Comparison of ENCODE assay signal across 18 cellular contexts in the genomic region with DNA sequence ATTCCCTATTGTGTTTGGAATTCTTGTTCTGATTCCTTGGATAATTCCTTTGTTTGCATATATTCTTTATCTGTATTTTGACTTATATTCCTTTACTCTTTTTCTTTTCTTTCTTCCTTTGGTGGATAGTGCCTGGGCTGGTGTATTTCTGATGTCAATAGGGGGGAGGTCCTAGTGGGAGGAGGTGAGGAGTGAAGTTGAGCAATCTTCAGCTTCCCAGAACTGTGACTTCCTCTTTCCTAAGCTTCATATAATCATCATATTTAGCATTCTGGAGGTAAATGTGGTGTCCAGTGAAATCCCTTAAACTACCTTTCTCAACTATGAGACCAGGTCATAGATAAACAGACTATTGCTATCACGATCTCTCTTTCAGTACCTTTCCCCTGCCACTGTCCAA. TPM values are rescaled to one million over a fixed set of nuclear protein-coding genes. Genes with fewer than 3 reads are reported as not detected.
DNase-seq lines count a peak whose midpoint lies in the region; ATAC-seq, FAIRE-seq and TF ChIP-seq lines count a peak whose summit lies in the region.
"Had no signal": no experiment of that assay in that cellular context is flagged by ENCODE, and none has a peak within 500 bp of the region (broad histone marks: within the 10 kb centered on the region; RNA-seq: fewer than 3 reads in every experiment).

No MANE protein-coding gene starts in this region.

- no peak for TF ChIP-seq CTCF in PC-3 (conservative IDR thresholded peaks at IDR 0.05; ENCODE audit: low read depth, low read length)
- TF ChIP-seq CTCF in H1 (IDR thresholded peaks at IDR 0.05; ENCODE audit: control extremely low read depth in 1 of 3, insufficient read depth in 1 of 3, low read depth in 1 of 3, low read length in 3 of 3), result no peak
- no peak for TF ChIP-seq CTCF in glutamatergic neuron (IDR thresholded peaks at IDR 0.05; ENCODE audit: partially characterized antibody, unreplicated experiment)

- CTCF ChIA-PET in PC-3 (lab: Charles Lee), result no interaction called here
- CTCF ChIA-PET in H1 (lab: Charles Lee; ENCODE audit: partially characterized antibody), result no interaction called here

- H3K9me3 ChIP-seq in PC-3 (ENCODE audit: low read length), result no peaks in the 10 kb centered on the region
- no peaks in the 10 kb centered on the region for H3K9me3 ChIP-seq in H1 (ENCODE audit: insufficient read depth in 2 of 2, low read depth in 1 of 2, low read length in 1 of 2)

- no peak overlapping the region for H3K27ac Mint-ChIP-seq in glutamatergic neuron (ENCODE audit: unreplicated experiment)
- H3K27ac Mint-ChIP-seq: CD4-positive, CD25-positive, alpha-beta regulatory T cell had no signal

- no peak overlapping the region for H3K23ac ChIP-seq in H1 (ENCODE audit: insufficient read length)

- TF ChIP-seq POLR2A in H1 (IDR thresholded peaks at IDR 0.05; ENCODE audit: control extremely low read depth in 1 of 2, low read depth in 2 of 2, low read length in 2 of 2), result no peak

- H2BK20ac ChIP-seq in H1 (ENCODE audit: low read length), result no peak overlapping the region

- intact Hi-C loops in PC-3 (cut with micrococcal nuclease), result no loop called here

- no peak overlapping the region for H2BK12ac ChIP-seq in H1 (ENCODE audit: low read depth, low read length)

- no peak overlapping the region for H2BK120ac ChIP-seq in H1 (replicated peaks; ENCODE audit: low read depth, low read length)

- no peak overlapping the region for H4K8ac ChIP-seq in H1 (ENCODE audit: extremely low read depth, insufficient read depth, low read length)

- H3K9me2 ChIP-seq in PC-3 (replicated peaks; ENCODE audit: low read length), result no peaks in the 10 kb centered on the region

- H4K91ac ChIP-seq in H1 (replicated peaks; ENCODE audit: insufficient read length, low read length), result no peak overlapping the region

- H3K27ac ChIP-seq in PC-3 (ENCODE audit: low read length) (no peak overlapping the region), H1 (ENCODE audit: low read depth, low read length) (no peak overlapping the region)
- H3K27ac ChIP-seq: GM23248 had no signal

- no peak overlapping the region for H2BK15ac ChIP-seq in H1 (ENCODE audit: low read length)

- no peak for TF ChIP-seq RAD21 in H1 (IDR thresholded peaks at IDR 0.05 in 1 of 2, conservative IDR thresholded peaks at IDR 0.05 in 1 of 2; ENCODE audit: low read depth in 2 of 2, low read length in 2 of 2)

- no peaks in the 10 kb centered on the region for H3F3A ChIP-seq in PC-3 (ENCODE audit: low read length, unreplicated experiment)

- FAIRE-seq in H1 (lab: Jason Lieb, UNC), result no peak

- H2BK5ac ChIP-seq in H1 (ENCODE audit: low read depth, low read length), result no peak overlapping the region

- H3K4me1 Mint-ChIP-seq in glutamatergic neuron (ENCODE audit: low read depth, unreplicated experiment), result no peaks in the 10 kb centered on the region
- H3K4me1 Mint-ChIP-seq: CD4-positive, CD25-positive, alpha-beta regulatory T cell had no signal

- H3K56ac ChIP-seq in H1 (replicated peaks; ENCODE audit: insufficient read length, low read depth, low read length), result no peak overlapping the region

- H3K18ac ChIP-seq in H1 (ENCODE audit: extremely low read depth, low read length), result no peak overlapping the region

- H3K9ac ChIP-seq in PC-3 (ENCODE audit: low read length) (no peak overlapping the region), H1 (replicated peaks in 1 of 4; ENCODE audit: extremely low read depth in 1 of 4, low read depth in 3 of 4, low read length in 3 of 4) (no peak overlapping the region)
- H3K9ac ChIP-seq: GM23248 had no signal

- H2AFZ ChIP-seq in PC-3 (ENCODE audit: low read length) (peak overlapping the region; percentile 13; the same call in 1 of the 2 replicates), H1 (ENCODE audit: low read length) (peak overlapping the region; percentile 59; the same call in 1 of the 2 replicates)
- H2AFZ ChIP-seq: GM23248 had no signal

- TF ChIP-seq EP300 in H1 (IDR thresholded peaks at IDR 0.05; ENCODE audit: borderline replicate concordance in 1 of 2, low read depth in 2 of 2, low read length in 2 of 2), result no peak

- no peaks in the 10 kb centered on the region for H3K23me2 ChIP-seq in H1 (ENCODE audit: low read depth, low read length)

- 95% methylated on average over 1 of the region's 1 CpG; no CpG with 5 or more reads in 1 of the 2 experiments for whole genome bisulfite sequencing in H1 (ENCODE audit: extremely low coverage in 1 of 2, insufficient coverage in 1 of 2, insufficient read length in 1 of 2, insufficient replicate concordance in 2 of 2, low coverage in 1 of 2, low lambda C conversion rate in 2 of 2, missing lambda C conversion rate in 1 of 2), 2 experiments

- no peak for ATAC-seq in PC-3
- ATAC-seq: HCT116 had no signal

- H4K20me1 ChIP-seq in PC-3 (ENCODE audit: low read length) (no peaks in the 10 kb centered on the region), H1 (replicated peaks in 1 of 2; ENCODE audit: control insufficient read depth in 1 of 2, insufficient read depth in 2 of 2, low read length in 2 of 2) (no peaks in the 10 kb centered on the region)

- H3K4ac ChIP-seq in H1 (replicated peaks; ENCODE audit: insufficient read length, low read depth, low read length), result no peak overlapping the region

- POLR2A ChIA-PET in PC-3 (lab: Charles Lee; ENCODE audit: unreplicated experiment) (no interaction called here), H1 (lab: Charles Lee; ENCODE audit: partially characterized antibody) (no interaction called here)

- no peaks in the 10 kb centered on the region for H3K27me3 ChIP-seq in PC-3 (ENCODE audit: low read length)
- no peaks in the 10 kb centered on the region for H3K27me3 ChIP-seq in H1 (replicated peaks in 1 of 4; ENCODE audit: control insufficient read depth in 3 of 4, extremely low read depth in 1 of 4, insufficient read depth in 3 of 4, low read length in 3 of 4)

- no peaks in the 10 kb centered on the region for H3K36me3 ChIP-seq in PC-3 (ENCODE audit: low read depth, low read length)
- no peaks in the 10 kb centered on the region for H3K36me3 ChIP-seq in H1 (ENCODE audit: control insufficient read depth in 2 of 4, insufficient read depth in 4 of 4, low read length in 3 of 4)

- BruUV-seq in PC-3 (replicated peaks; lab: Mats Ljungman, UMichigan), result no TSS peak

- H3K4me3 ChIP-seq in PC-3 (ENCODE audit: low read length) (no peak overlapping the region), H1 (ENCODE audit: extremely low read depth in 1 of 4, insufficient read depth in 2 of 4, low read depth in 3 of 4, low read length in 4 of 4) (no peak overlapping the region)
- H3K4me3 ChIP-seq: GM23248 had no signal

- no peaks in the 10 kb centered on the region for H3K4me1 ChIP-seq in PC-3 (ENCODE audit: insufficient read depth, low read length)
- no peaks in the 10 kb centered on the region for H3K4me1 ChIP-seq in H1 (replicated peaks in 1 of 4; ENCODE audit: control insufficient read depth in 3 of 4, insufficient read depth in 4 of 4, low read length in 3 of 4)

- no peaks in the 10 kb centered on the region for H3K36me3 Mint-ChIP-seq in glutamatergic neuron (ENCODE audit: unreplicated experiment)
- H3K36me3 Mint-ChIP-seq: CD4-positive, CD25-positive, alpha-beta regulatory T cell had no signal

- DNase-seq in CD1c-positive myeloid dendritic cell (ENCODE audit: extremely low spot score) (peak; percentile 67), Kasumi-1 (lab: John Stamatoyannopoulos, UW) (peak; percentile 13 to 27), PC-3 (no peak), H1 (ENCODE audit: low read depth in 1 of 2, low spot score in 2 of 2) (no peak), HUDEP-2 (lab: John Stamatoyannopoulos, UW; ENCODE audit: unreplicated experiment in 76 of 76) (no peak), dermis blood vessel endothelial cell (no peak), glutamatergic neuron (no peak)
- DNase-seq in stimulated activated CD4-positive, alpha-beta T cell treated with anti-CD3 and anti-CD28 coated beads, Interleukin-15, amount 100 ng/mL, for 24 hours, result no peak
- DNase-seq: Calu3; CD4-positive, CD25-positive, alpha-beta regulatory T cell; DMS53; GM23248; NCI-H1105; NCI-H1694; NCI-H2227 treated with DMSO at 0.1 percent for 48 hours; NCI-H524 treated with DMSO at 0.1 percent for 48 hours; T-helper 1 cell had no signal

- no peak overlapping the region for H3K4me3 Mint-ChIP-seq in glutamatergic neuron (ENCODE audit: unreplicated experiment)
- H3K4me3 Mint-ChIP-seq: CD4-positive, CD25-positive, alpha-beta regulatory T cell had no signal

- no peak overlapping the region for H2AK5ac ChIP-seq in H1 (ENCODE audit: low read depth, low read length)

- H3K27me3 Mint-ChIP-seq in glutamatergic neuron (ENCODE audit: unreplicated experiment), result no peaks in the 10 kb centered on the region

- H3K4me2 ChIP-seq in PC-3 (ENCODE audit: low read length) (no peak overlapping the region), H1 (ENCODE audit: insufficient read depth in 1 of 2, low read depth in 2 of 2, low read length in 2 of 2) (no peak overlapping the region)

- H4K5ac ChIP-seq in H1 (ENCODE audit: insufficient read length, low read depth, low read length), result no peak overlapping the region

- no peak overlapping the region for H3K14ac ChIP-seq in H1 (ENCODE audit: insufficient read length)

- no peaks in the 10 kb centered on the region for H3K79me1 ChIP-seq in H1 (ENCODE audit: low read depth, low read length)

- H3K9me3 Mint-ChIP-seq in glutamatergic neuron (ENCODE audit: unreplicated experiment), result peaks cover 2% of the 10 kb centered on the region

- H3K79me2 ChIP-seq in PC-3 (ENCODE audit: low read length), result no peaks in the 10 kb centered on the region
- H3K79me2 ChIP-seq in H1 (ENCODE audit: control insufficient read depth in 1 of 2, insufficient read depth in 2 of 2, low read length in 2 of 2), result no peaks in the 10 kb centered on the region

RNA-seq across cellular contexts. Expression of gene TBPL2, which starts 29.6 kb away (rescaled TPM):
- total RNA-seq in PC-3 (2014; rRNA removed) (not detected in 2 replicates), dermis blood vessel endothelial cell (not detected in 2 replicates), glutamatergic neuron (ENCODE audit: unreplicated experiment) (not detected)
- total RNA-seq in H1 (2021; fragmentation: NEBNext Ultra II Directional; extraction: Animal tissue kit (Norgen Biotek cat#: 25700)), result not detected in 2 replicates
- polyA plus RNA-seq in H1 (2011; rRNA removed), result 0.03 TPM in 1 of 2 replicates, not detected in the other
- 0.03 TPM for polyA plus RNA-seq in H1 (2011; cell fraction: cytosol; rRNA removed)
- polyA plus RNA-seq in H1 (2011; cell fraction: nucleus; rRNA removed), result not detected
- not detected in 4 replicates for polyA plus RNA-seq in H1 (2012, experiment 1 of 2)
- not detected for polyA plus RNA-seq in H1 (2012, experiment 2 of 2)
- 0.02 TPM for polyA plus RNA-seq in H1 (2013, experiment 1 of 2)
- 0.02 TPM for polyA plus RNA-seq in H1 (2013, experiment 2 of 2)
- not detected in 2 replicates for polyA minus RNA-seq in H1 (2011; rRNA and poly(A)+ RNA removed)
- polyA minus RNA-seq in H1 (2011; cell fraction: cytosol; rRNA and poly(A)+ RNA removed), result not detected
- polyA minus RNA-seq in H1 (2011; cell fraction: nucleus; rRNA and poly(A)+ RNA removed), result not detected
- total RNA-seq: Calu3; CD4-positive, CD25-positive, alpha-beta regulatory T cell; GM23248 had no signal
- polyA plus RNA-seq: CD4-positive, CD25-positive, alpha-beta regulatory T cell; GM23248 had no signal

RNA-seq across cellular contexts. Expression of gene ATG14, which starts 58.4 kb away (rescaled TPM):
- total RNA-seq in PC-3 (2014; rRNA removed) (20.2 and 22.5 TPM in 2 replicates), dermis blood vessel endothelial cell (15.7 and 17.4 TPM in 2 replicates), glutamatergic neuron (ENCODE audit: unreplicated experiment) (13.5 TPM)
- total RNA-seq in H1 (2021; fragmentation: NEBNext Ultra II Directional; extraction: Animal tissue kit (Norgen Biotek cat#: 25700)), result 10.8 and 12.2 TPM in 2 replicates
- 4.0 and 4.9 TPM in 2 replicates for polyA plus RNA-seq in H1 (2011; rRNA removed)
- 5.4 TPM for polyA plus RNA-seq in H1 (2011; cell fraction: cytosol; rRNA removed)
- polyA plus RNA-seq in H1 (2011; cell fraction: nucleus; rRNA removed), result 8.2 TPM
- 6.8 to 10.6 TPM (median 8.2 TPM) in 4 replicates for polyA plus RNA-seq in H1 (2012, experiment 1 of 2)
- polyA plus RNA-seq in H1 (2012, experiment 2 of 2), result 2.2 TPM
- polyA plus RNA-seq in H1 (2013, experiment 1 of 2), result 7.0 TPM
- 7.2 TPM for polyA plus RNA-seq in H1 (2013, experiment 2 of 2)
- 10.0 and 11.8 TPM in 2 replicates for polyA minus RNA-seq in H1 (2011; rRNA and poly(A)+ RNA removed)
- 7.6 TPM for polyA minus RNA-seq in H1 (2011; cell fraction: cytosol; rRNA and poly(A)+ RNA removed)
- 8.2 TPM for polyA minus RNA-seq in H1 (2011; cell fraction: nucleus; rRNA and poly(A)+ RNA removed)

Comparison
In these comparisons a context has a peak if more than half of its experiments do, and no peak if none do; other contexts are left out.
1. DNase-seq: peak in CD1c-positive myeloid dendritic cell (single experiment) and Kasumi-1 (2 of 2); none in PC-3 (single experiment), H1 (0 of 2), stimulated activated CD4-positive, alpha-beta T cell treated with anti-CD3 and anti-CD28 coated beads, Interleukin-15, amount 100 ng/mL, for 24 hours (single experiment), HUDEP-2 (0 of 76), dermis blood vessel endothelial cell (single experiment) and glutamatergic neuron (single experiment).